ENCODE assay signal across 19 cellular contexts in genomic region chr12:131943389-131943788, GRCh38. TPM values are rescaled to one million over a fixed set of nuclear protein-coding genes. Genes with fewer than 3 reads are reported as not detected.
A peak's percentile ranks its signal among the peaks of the same experiment; 100 is the strongest.
DNase-seq lines count a peak whose midpoint lies in the region; ATAC-seq and TF ChIP-seq lines count a peak whose summit lies in the region.
"Had no signal": no experiment of that assay in that cellular context is flagged by ENCODE, and none has a peak within 500 bp of the region (broad histone marks: within the 10 kb centered on the region; RNA-seq: fewer than 3 reads in every experiment).

No MANE protein-coding gene starts in this region.

- no peak overlapping the region for H3K9ac ChIP-seq in endodermal cell (ENCODE audit: extremely low read depth, low read length, poor library complexity, severe bottlenecking)

- peak; percentile 17 for DNase-seq in Right ventricle myocardium superior
- DNase-seq in right cardiac atrium, result no peak
- DNase-seq in endodermal cell, result peak; percentile 39
- peak; percentile 82 for DNase-seq in mesenteric fat pad (ENCODE audit: low spot score)
- peak; percentile 45 to 47 for DNase-seq in suprapubic skin (ENCODE audit: low spot score in 2 of 2)
- DNase-seq in NAMALWA (ENCODE audit: low spot score), result no peak
- no peak for DNase-seq in stimulated activated CD4-positive, alpha-beta T cell treated with anti-CD3 and anti-CD28 coated beads, Interleukin-4, amount 100 ng/mL, for 24 hours
- no peak for DNase-seq in GM23338 (ENCODE audit: low spot score)
- DNase-seq: CD4-positive, CD25-positive, alpha-beta regulatory T cell; EL; GF-D8; KG1; NCI-H1105; NCI-H146; NCI-H2081; NCI-H2171 treated with DMSO at 0.1 percent for 48 hours; NCI-H524 treated with DMSO at 0.1 percent for 48 hours; NCI-H82 had no signal

- no peaks in the 10 kb centered on the region for H3K9me2 ChIP-seq in GM23338 (ENCODE audit: insufficient read depth)

- no peak for TF ChIP-seq EP300 in suprapubic skin (IDR thresholded peaks at IDR 0.05)

- peaks cover 59% of the 10 kb centered on the region for H3K36me3 Mint-ChIP-seq in endodermal cell (ENCODE audit: low read depth)
- peaks cover 71% of the 10 kb centered on the region for H3K36me3 Mint-ChIP-seq in GM23338 (ENCODE audit: low read depth)

- H3K4me3 ChIP-seq in right cardiac atrium (ENCODE audit: low read length), result no peak overlapping the region
- no peak overlapping the region for H3K4me3 ChIP-seq in endodermal cell (ENCODE audit: low read length)
- no peak overlapping the region for H3K4me3 ChIP-seq in suprapubic skin
- no peak overlapping the region for H3K4me3 ChIP-seq in GM23338

- ATAC-seq in Right ventricle myocardium superior (ENCODE audit: poor library complexity) (no peak), right cardiac atrium (no peak), GM23338 (no peak)
- ATAC-seq: Panc1 had no signal

- H3K27me3 Mint-ChIP-seq in endodermal cell (ENCODE audit: insufficient read depth), result no peaks in the 10 kb centered on the region
- peaks cover 11% of the 10 kb centered on the region for H3K27me3 Mint-ChIP-seq in GM23338 (ENCODE audit: insufficient read depth, low read depth, poor library complexity)
- H3K27me3 Mint-ChIP-seq: CD4-positive, CD25-positive, alpha-beta regulatory T cell had no signal

- TF ChIP-seq CTCF in endodermal cell (conservative IDR thresholded peaks at IDR 0.05) (no peak), suprapubic skin (IDR thresholded peaks at IDR 0.05) (no peak), GM23338 (conservative IDR thresholded peaks at IDR 0.05; ENCODE audit: low read depth in 2 of 2) (no peak)

- H3K9me3 ChIP-seq in right cardiac atrium (ENCODE audit: control insufficient read depth, low read length) (no peaks in the 10 kb centered on the region), endodermal cell (ENCODE audit: control insufficient read depth, low read length) (no peaks in the 10 kb centered on the region), suprapubic skin (no peaks in the 10 kb centered on the region)

- TF ChIP-seq POLR2A in suprapubic skin (IDR thresholded peaks at IDR 0.05), result no peak

- H3K4me2 ChIP-seq in GM23338, result no peak overlapping the region

- WGBS in right cardiac atrium, result 96% methylated on average over 8 of the region's 8 CpGs
- 93 to 100% methylated on average over 7 to 8 of the region's 8 CpGs for WGBS in endodermal cell (ENCODE audit: insufficient coverage in 1 of 2, insufficient read length in 1 of 2), 2 experiments
- WGBS in suprapubic skin, result 88% methylated on average over 8 of the region's 8 CpGs

- H3K36me3 ChIP-seq in endodermal cell (ENCODE audit: control insufficient read depth, insufficient read depth, low read length) (peaks cover 34% of the 10 kb centered on the region), suprapubic skin (peaks cover 40% of the 10 kb centered on the region), GM23338 (ENCODE audit: insufficient read depth) (peaks cover 33% of the 10 kb centered on the region)

- H3K27ac ChIP-seq in right cardiac atrium (ENCODE audit: low read length), result no peak overlapping the region
- no peak overlapping the region for H3K27ac ChIP-seq in endodermal cell (ENCODE audit: low read depth, low read length)
- no peak overlapping the region for H3K27ac ChIP-seq in suprapubic skin
- no peak overlapping the region for H3K27ac ChIP-seq in GM23338 (ENCODE audit: low read depth)

- H3K9me3 Mint-ChIP-seq in endodermal cell (no peaks in the 10 kb centered on the region), GM23338 (peaks cover 4% of the 10 kb centered on the region; the same call in 2 of the 3 replicates)
- H3K9me3 Mint-ChIP-seq: CD4-positive, CD25-positive, alpha-beta regulatory T cell had no signal

- H3K27ac Mint-ChIP-seq in endodermal cell (no peak overlapping the region), GM23338 (no peak overlapping the region)
- H3K27ac Mint-ChIP-seq: CD4-positive, CD25-positive, alpha-beta regulatory T cell had no signal

- peaks cover 2% of the 10 kb centered on the region for H3K4me1 ChIP-seq in right cardiac atrium (ENCODE audit: control insufficient read depth, insufficient read depth, low read length)
- H3K4me1 ChIP-seq in endodermal cell (ENCODE audit: control insufficient read depth, insufficient read depth, low read length), result no peaks in the 10 kb centered on the region
- peaks cover 5% of the 10 kb centered on the region for H3K4me1 ChIP-seq in suprapubic skin
- peaks cover 8% of the 10 kb centered on the region for H3K4me1 ChIP-seq in GM23338 (ENCODE audit: insufficient read depth)

- intact Hi-C loops in Right ventricle myocardium superior (cut with DNase I), result loop anchor here (10.0 kb wide), 1 partner anchor 109 kb away; no protein-coding TSS in a partner anchor
- intact Hi-C loops in right cardiac atrium (cut with DNase I), result no loop called here

- no peaks in the 10 kb centered on the region; the same call in 1 of the 2 replicates for H3K79me2 ChIP-seq in GM23338 (replicated peaks; ENCODE audit: insufficient read depth)

- H3K4me3 Mint-ChIP-seq in endodermal cell (no peak overlapping the region), GM23338 (no peak overlapping the region)
- H3K4me3 Mint-ChIP-seq: CD4-positive, CD25-positive, alpha-beta regulatory T cell had no signal

- H4K20me1 ChIP-seq in GM23338 (replicated peaks; ENCODE audit: insufficient read depth), result 0 out of 2 replicates have a peak, but pooled peaks cover 5% of the 10 kb centered on the region

- H3K27me3 ChIP-seq in right cardiac atrium (ENCODE audit: control insufficient read depth, insufficient read depth) (no peaks in the 10 kb centered on the region), endodermal cell (ENCODE audit: control insufficient read depth, insufficient read depth, low read length, poor library complexity, severe bottlenecking) (no peaks in the 10 kb centered on the region), suprapubic skin (no peaks in the 10 kb centered on the region), GM23338 (ENCODE audit: insufficient read depth) (no peaks in the 10 kb centered on the region)

- no peak overlapping the region for H2AFZ ChIP-seq in GM23338

- H3K4me1 Mint-ChIP-seq in endodermal cell, result peaks cover 5% of the 10 kb centered on the region
- H3K4me1 Mint-ChIP-seq in GM23338, result peaks cover 6% of the 10 kb centered on the region

- H3F3A ChIP-seq in GM23338 (replicated peaks; ENCODE audit: low read depth), result peaks cover 16% of the 10 kb centered on the region

TF ChIP-seq in GM23338, 12 proteins besides CTCF, POLR2A, EP300 and RAD21 (continues in another document):
- no peak for TF ChIP-seq STAT1 (IDR thresholded peaks at IDR 0.05; ENCODE audit: unreplicated experiment)
- TF ChIP-seq POLR2AphosphoS5 (IDR thresholded peaks at IDR 0.05; ENCODE audit: low read depth), result no peak
- TF ChIP-seq ZNF331 (CRISPR knock-in tag; IDR thresholded peaks at IDR 0.05; ENCODE audit: low read depth), result no peak
- no peak for TF ChIP-seq REST (IDR thresholded peaks at IDR 0.05; ENCODE audit: unreplicated experiment)
- no peak for TF ChIP-seq CREB1 (CRISPR knock-in tag; IDR thresholded peaks at IDR 0.05; ENCODE audit: low read depth)

RNA-seq across cellular contexts. Expression of gene EP400, which starts 6.4 kb away (rescaled TPM):
- total RNA-seq in Right ventricle myocardium superior (12.3 TPM), right cardiac atrium (10 to 100 TPM; 15.5 to 21.6 (median 18.1) TPM), endodermal cell (10 to 100 TPM; 64.7 to 78.3 TPM), mesenteric fat pad (43.2 TPM), suprapubic skin (10 to 100 TPM; 32.0 to 81.3 (median 40.1) TPM)
- polyA plus RNA-seq in right cardiac atrium (10.1 TPM), GM23338 (2016; fragmentation: Nextera tagmentation; extraction: Ambion mirVana) (24.5 and 26.3 TPM in 2 replicates)
- polyA plus RNA-seq in endodermal cell (2013, experiment 1 of 2), result 42.4 TPM
- polyA plus RNA-seq in endodermal cell (2013, experiment 2 of 2), result 40.7 TPM
- total RNA-seq in GM23338 (2014; rRNA removed; shearing (Covaris generic)), result 47.7 and 57.2 TPM in 2 replicates

RNA-seq across cellular contexts. Expression of gene PUS1, which starts 14.3 kb away (rescaled TPM):
- total RNA-seq in Right ventricle myocardium superior, result 5.8 TPM
- 10 to 100 TPM in 1 of 4 donors, 1 to 10 TPM in 3; 7.2 to 13.7 (median 7.9) TPM for total RNA-seq in right cardiac atrium
- polyA plus RNA-seq in right cardiac atrium, result 7.2 TPM
- total RNA-seq in endodermal cell, result 10 to 100 TPM; 37.3 to 56.7 TPM
- 20.6 TPM for polyA plus RNA-seq in endodermal cell (2013, experiment 1 of 2)
- polyA plus RNA-seq in endodermal cell (2013, experiment 2 of 2), result 15.2 TPM
- 38.1 TPM for total RNA-seq in mesenteric fat pad
- 10 to 100 TPM; 16.3 to 24.4 (median 21.8) TPM for total RNA-seq in suprapubic skin
- 72.7 and 73.0 TPM in 2 replicates for total RNA-seq in GM23338 (2014; rRNA removed; shearing (Covaris generic))
- polyA plus RNA-seq in GM23338 (2016; fragmentation: Nextera tagmentation; extraction: Ambion mirVana), result 52.4 and 59.3 TPM in 2 replicates

RNA-seq across cellular contexts. Expression of gene ULK1, which starts 49.0 kb away (rescaled TPM):
- 49.8 TPM for total RNA-seq in Right ventricle myocardium superior
- total RNA-seq in right cardiac atrium, result 10 to 100 TPM; 33.4 to 51.3 (median 48.0) TPM
- 29.4 TPM for polyA plus RNA-seq in right cardiac atrium
- total RNA-seq in endodermal cell, result 100 to 1,000 TPM in 1 of 2 donors, 10 to 100 TPM in 1; 68.0 to 104 TPM
- polyA plus RNA-seq in endodermal cell (2013, experiment 1 of 2), result 50.3 TPM
- 43.7 TPM for polyA plus RNA-seq in endodermal cell (2013, experiment 2 of 2)
- 19.4 TPM for total RNA-seq in mesenteric fat pad
- 100 to 1,000 TPM in 1 of 4 donors, 10 to 100 TPM in 3; 37.0 to 102 (median 65.7) TPM for total RNA-seq in suprapubic skin
- 26.2 and 33.8 TPM in 2 replicates for total RNA-seq in GM23338 (2014; rRNA removed; shearing (Covaris generic))
- 8.4 and 9.3 TPM in 2 replicates for polyA plus RNA-seq in GM23338 (2016; fragmentation: Nextera tagmentation; extraction: Ambion mirVana)

Comparison
In these comparisons a context has a peak if more than half of its experiments do, and no peak if none do; other contexts are left out.
1. DNase-seq: peak in Right ventricle myocardium superior (single experiment), endodermal cell (single experiment), mesenteric fat pad (single experiment) and suprapubic skin (2 of 2); none in right cardiac atrium (0 of 3), NAMALWA (single experiment), stimulated activated CD4-positive, alpha-beta T cell treated with anti-CD3 and anti-CD28 coated beads, Interleukin-4, amount 100 ng/mL, for 24 hours (single experiment) and GM23338 (single experiment).